In genomic region chr3:149042766-149043386, GRCh38 we compare ENCODE assay signal across 8 cellular contexts. TPM values are rescaled to one million over a fixed set of nuclear protein-coding genes. Genes with fewer than 3 reads are reported as not detected.
DNase-seq lines count a peak whose midpoint lies in the region; ATAC-seq and TF ChIP-seq lines count a peak whose summit lies in the region.

No MANE protein-coding gene starts in this region.

- H3K36me3 Mint-ChIP-seq in type B pancreatic cell = peaks cover 22% of the 10 kb centered on the region

- H3K9me3 Mint-ChIP-seq in type B pancreatic cell = no peaks in the 10 kb centered on the region

- DNase-seq in GM13977 (ENCODE audit: low spot score) = peak; percentile 45
- peak; percentile 31 for DNase-seq in fibroblast of villous mesenchyme (ENCODE audit: low read depth)
- DNase-seq in NCI-H774 (lab: John Stamatoyannopoulos, UW) = no peak
- DNase-seq in midbrain (lab: John Stamatoyannopoulos, UW) = no peak
- no peak for DNase-seq in NCI-H526 treated with DMSO at 0.1 percent for 48 hours (lab: John Stamatoyannopoulos, UW)
- DNase-seq in type B pancreatic cell (ENCODE audit: extremely low spot score, unreplicated experiment) = no peak

- H3K4me3 ChIP-seq in KMS-11 (IDR thresholded peaks at IDR 0.05; ENCODE audit: insufficient read depth, low read depth, low read length) (no peak overlapping the region), fibroblast of villous mesenchyme (ENCODE audit: low read depth, low read length) (no peak overlapping the region)

- H3K4me3 Mint-ChIP-seq in type B pancreatic cell = no peak overlapping the region

- H3K36me3 ChIP-seq in KMS-11 (ENCODE audit: insufficient read depth) = no peaks in the 10 kb centered on the region

- H3K9ac ChIP-seq in KMS-11 = no peak overlapping the region

- in situ Hi-C loops in GM13977 (cut with MboI; ENCODE audit: low pct_unique_long_range_greater_than_20kb, low sequenced_read_pairs, unreplicated experiment) = no loop called here

- peak overlapping the region; percentile 25; the same call in 1 of the 2 replicates for H3K27ac ChIP-seq in KMS-11

- no peak overlapping the region for H3K27ac Mint-ChIP-seq in type B pancreatic cell

- H3K4me1 Mint-ChIP-seq in type B pancreatic cell (ENCODE audit: unreplicated experiment) = peaks cover 5% of the 10 kb centered on the region

- peak overlapping the region; percentile 49 for H3K4me2 ChIP-seq in KMS-11

- no peaks in the 10 kb centered on the region for H3K27me3 Mint-ChIP-seq in type B pancreatic cell

- TF ChIP-seq CTCF in GM13977 (IDR thresholded peaks at IDR 0.05; ENCODE audit: extremely low read depth, insufficient read depth, missing control alignments) = no peak
- no peak for TF ChIP-seq CTCF in KMS-11 (conservative IDR thresholded peaks at IDR 0.05; ENCODE audit: low read depth, low read length)
- no peak for TF ChIP-seq CTCF in fibroblast of villous mesenchyme (IDR thresholded peaks at IDR 0.05; ENCODE audit: insufficient read depth, low read depth, low read length)
- no peak for TF ChIP-seq CTCF in type B pancreatic cell (conservative IDR thresholded peaks at IDR 0.05)

- no peaks in the 10 kb centered on the region for H4K20me1 ChIP-seq in KMS-11 (ENCODE audit: insufficient read depth)

- H3K4me1 ChIP-seq in KMS-11 (ENCODE audit: low read depth, poor library complexity, severe bottlenecking) = peaks cover 28% of the 10 kb centered on the region

- peak; percentile 86 for ATAC-seq in GM21717 (IDR thresholded peaks at IDR 0.05; ENCODE audit: unreplicated experiment)

- H3K79me2 ChIP-seq in KMS-11 (ENCODE audit: insufficient read depth, low read depth) = no peaks in the 10 kb centered on the region

- no peaks in the 10 kb centered on the region for H3K27me3 ChIP-seq in KMS-11 (ENCODE audit: insufficient read depth, low read depth)

- no peak overlapping the region for H2AFZ ChIP-seq in KMS-11 (ENCODE audit: low read depth)

RNA-seq across cellular contexts. Expression of gene HLTF, which starts 43.5 kb away (rescaled TPM):
- 35.8 and 56.6 TPM in 2 replicates for total RNA-seq in fibroblast of villous mesenchyme
- total RNA-seq in type B pancreatic cell (ENCODE audit: low replicate concordance) = 29.7 and 49.9 TPM in 2 replicates

RNA-seq across cellular contexts. Expression of gene GYG1, which starts 51.5 kb away (rescaled TPM):
- total RNA-seq in fibroblast of villous mesenchyme (33.2 and 43.6 TPM in 2 replicates), type B pancreatic cell (ENCODE audit: low replicate concordance) (33.1 and 46.8 TPM in 2 replicates)

Comparison
In these comparisons a context has a peak if more than half of its experiments do, and no peak if none do; other contexts are left out.
1. DNase-seq: peak in GM13977 (single experiment) and fibroblast of villous mesenchyme (single experiment); none in NCI-H774 (single experiment), midbrain (single experiment), NCI-H526 treated with DMSO at 0.1 percent for 48 hours (single experiment) and type B pancreatic cell (single experiment).